16 cellular contexts compared by ENCODE assay signal in genomic region chr9:81146684-81147337, GRCh38.
A peak's percentile ranks its signal among the peaks of the same experiment; 100 is the strongest.
DNase-seq lines count a peak whose midpoint lies in the region; ATAC-seq and TF ChIP-seq lines count a peak whose summit lies in the region.
"Had no signal": no experiment of that assay in that cellular context is flagged by ENCODE, and none has a peak within 500 bp of the region (broad histone marks: within the 10 kb centered on the region; RNA-seq: fewer than 3 reads in every experiment).

No MANE protein-coding gene starts in this region.

- DNase-seq in SK-N-SH (no peak), SW480 (ENCODE audit: low spot score) (peak; percentile 41), foreskin fibroblast (peak; percentile 30 to 65), NCI-H345 (lab: John Stamatoyannopoulos, UW) (no peak), putamen (ENCODE audit: low spot score) (no peak)
- DNase-seq: activated CD4-positive, alpha-beta T cell treated with anti-CD3 and anti-CD28 coated beads for 4 hours; activated CD8-positive, alpha-beta memory T cell treated with anti-CD3 and anti-CD28 coated beads, Interleukin-2, amount 50 U/mL, for 48 hours; activated naive CD4-positive, alpha-beta T cell treated with Interleukin-2 at 50 U/mL for 16 hours; brain microvascular endothelial cell; left ventricle myocardium inferior; NCI-H1436 treated with DMSO at 0.1 percent for 48 hours; tibial artery had no signal

- no peaks in the 10 kb centered on the region for H3K79me2 ChIP-seq in SK-N-SH (ENCODE audit: insufficient read depth)

- no peaks in the 10 kb centered on the region for H3K27me3 ChIP-seq in SK-N-SH (ENCODE audit: insufficient read depth)
- H3K27me3 ChIP-seq: brain microvascular endothelial cell, tibial artery had no signal

- H4K20me1 ChIP-seq in SK-N-SH (ENCODE audit: insufficient read depth), result no peaks in the 10 kb centered on the region

- H2AFZ ChIP-seq in SK-N-SH (ENCODE audit: low read depth), result no peak overlapping the region

- no peak for TF ChIP-seq EP300 in SK-N-SH (IDR thresholded peaks at IDR 0.05; ENCODE audit: borderline replicate concordance in 1 of 2, low read depth in 1 of 2, low read length in 1 of 2)

- no peaks in the 10 kb centered on the region for H3F3A ChIP-seq in SK-N-SH (replicated peaks; ENCODE audit: insufficient read depth)

- TF ChIP-seq RAD21 in SK-N-SH (IDR thresholded peaks at IDR 0.05; ENCODE audit: low read length), result no peak

- ATAC-seq in SK-N-SH treated with all-trans-retinoic acid at 6 μM for 48 hours, result no peak
- ATAC-seq in GM18502 (IDR thresholded peaks at IDR 0.05; ENCODE audit: poor library complexity, unreplicated experiment), result no peak
- ATAC-seq in GM21529 (IDR thresholded peaks at IDR 0.05; ENCODE audit: unreplicated experiment), result no peak

- WGBS in SK-N-SH (ENCODE audit: low lambda C conversion rate), result 48% methylated on average over 4 of the region's 4 CpGs

- no peak overlapping the region for H3K4me2 ChIP-seq in SK-N-SH

- POLR2A ChIA-PET in SK-N-SH (lab: Yijun Ruan, JAX), result no interaction called here

- H3K9me3 ChIP-seq in SK-N-SH, result no peaks in the 10 kb centered on the region
- H3K9me3 ChIP-seq: tibial artery had no signal

- no peaks in the 10 kb centered on the region for H3K4me1 ChIP-seq in SK-N-SH (ENCODE audit: control insufficient read depth in 1 of 2, insufficient read depth in 2 of 2, low read depth in 1 of 2, low read length in 1 of 2)
- H3K4me1 ChIP-seq: left ventricle myocardium inferior, tibial artery had no signal

- CTCF ChIA-PET in SK-N-SH (lab: Yijun Ruan, JAX), result no interaction called here

- no peaks in the 10 kb centered on the region for H3K9me2 ChIP-seq in SK-N-SH

- H3K9ac ChIP-seq in SK-N-SH, result no peak overlapping the region

- H3K4me3 ChIP-seq in SK-N-SH (ENCODE audit: low read depth in 2 of 2, low read length in 1 of 2), result no peak overlapping the region
- no peak overlapping the region for H3K4me3 ChIP-seq in foreskin fibroblast (ENCODE audit: low read depth in 1 of 2, low read length in 2 of 2)
- H3K4me3 ChIP-seq: left ventricle myocardium inferior, tibial artery had no signal

- H3K27ac ChIP-seq in SK-N-SH (ENCODE audit: low read depth in 2 of 2, low read length in 1 of 2), result no peak overlapping the region
- H3K27ac ChIP-seq: 22Rv1, brain microvascular endothelial cell, left ventricle myocardium inferior, tibial artery had no signal

- no peaks in the 10 kb centered on the region for H3K36me3 ChIP-seq in SK-N-SH (replicated peaks in 1 of 2; ENCODE audit: control insufficient read depth in 1 of 2, insufficient read depth in 2 of 2, low read length in 1 of 2)
- H3K36me3 ChIP-seq: brain microvascular endothelial cell, left ventricle myocardium inferior, tibial artery had no signal

- TF ChIP-seq CTCF in SK-N-SH (IDR thresholded peaks at IDR 0.05) (no peak), foreskin fibroblast (IDR thresholded peaks at IDR 0.05; ENCODE audit: low read depth, low read length) (no peak)

TF ChIP-seq in SK-N-SH treated with all-trans-retinoic acid at 6 μM for 48 hours, 23 proteins besides CTCF, POLR2A, EP300 and RAD21:
- TF ChIP-seq ESRRG (CRISPR knock-in tag; IDR thresholded peaks at IDR 0.05) (no peak), POU6F1 (CRISPR knock-in tag; IDR thresholded peaks at IDR 0.05; ENCODE audit: borderline replicate concordance, low read depth) (no peak), ZFP3 (CRISPR knock-in tag; IDR thresholded peaks at IDR 0.05) (no peak), OSR1 (CRISPR knock-in tag; IDR thresholded peaks at IDR 0.05) (no peak), ZFP30 (CRISPR knock-in tag; IDR thresholded peaks at IDR 0.05) (no peak), ISL1 (CRISPR knock-in tag; IDR thresholded peaks at IDR 0.05) (peak; percentile 50)

TF ChIP-seq in SK-N-SH, 30 proteins besides CTCF, POLR2A, EP300 and RAD21:
- TF ChIP-seq FOSL2 (IDR thresholded peaks at IDR 0.05; ENCODE audit: borderline replicate concordance, low read depth) (no peak), EZH2phosphoT487 (IDR thresholded peaks at IDR 0.05; ENCODE audit: borderline replicate concordance, low read depth) (no peak), YY1 (IDR thresholded peaks at IDR 0.05; ENCODE audit: low read depth) (no peak), REST (IDR thresholded peaks at IDR 0.05; ENCODE audit: low read depth, low read length) (no peak), MEF2A (IDR thresholded peaks at IDR 0.05; ENCODE audit: borderline replicate concordance, low read depth) (no peak), PBX3 (IDR thresholded peaks at IDR 0.05) (no peak), RXRA (IDR thresholded peaks at IDR 0.05; ENCODE audit: borderline replicate concordance, low read depth) (no peak), SMC3 (IDR thresholded peaks at IDR 0.05; ENCODE audit: low read depth, low read length) (no peak), NFIC (IDR thresholded peaks at IDR 0.05; ENCODE audit: borderline replicate concordance) (no peak), SIN3A (IDR thresholded peaks at IDR 0.05; ENCODE audit: borderline replicate concordance, low read depth, low read length) (no peak), POLR2AphosphoS5 (IDR thresholded peaks at IDR 0.05; ENCODE audit: low read depth, low read length) (no peak)

Comparison
In these comparisons a context has a peak if more than half of its experiments do, and no peak if none do; other contexts are left out.
1. DNase-seq: peak in SW480 (single experiment) and foreskin fibroblast (2 of 2); none in SK-N-SH (single experiment), NCI-H345 (single experiment) and putamen (single experiment).